22 cellular contexts compared by ENCODE assay signal in genomic region chr6:65004283-65004682, GRCh38.
"Had no signal": no experiment of that assay in that cellular context is flagged by ENCODE, and none has a peak within 500 bp of the region (broad histone marks: within the 10 kb centered on the region; RNA-seq: fewer than 3 reads in every experiment).

No MANE protein-coding gene starts in this region.

- H3K27me3 ChIP-seq: dorsolateral prefrontal cortex, gastrocnemius medialis, neutrophil, pancreas, right lobe of liver, suprapubic skin, transverse colon, upper lobe of right lung, uterus had no signal

- H3K4me3 ChIP-seq: dorsolateral prefrontal cortex, gastrocnemius medialis, lower lobe of right lung, pancreas, right lobe of liver, suprapubic skin, transverse colon, upper lobe of right lung, uterus had no signal

- H3K9me3 ChIP-seq: gastrocnemius medialis, lower lobe of right lung, neutrophil, pancreas, right lobe of liver, suprapubic skin, transverse colon, upper lobe of right lung, uterus had no signal

- DNase-seq: dorsolateral prefrontal cortex; effector CD4-positive, alpha-beta T cell; foreskin fibroblast; gastrocnemius medialis; head of caudate nucleus; left ventricle myocardium superior; lower lobe of right lung; pancreas; right lobe of liver; small intestine; stimulated activated CD4-positive, alpha-beta T cell treated with anti-CD3 and anti-CD28 coated beads, Interleukin-15, amount 100 ng/mL, for 24 hours; stimulated activated CD4-positive, alpha-beta T cell treated with anti-CD3 and anti-CD28 coated beads, Interleukin-2, amount 100 ng/mL, for 48 hours; stimulated activated naive CD4-positive, alpha-beta T cell; stimulated activated naive CD8-positive, alpha-beta T cell treated with anti-CD3 and anti-CD28 coated beads, Interleukin-15, amount 100 ng/mL, for 72 hours; transverse colon; upper lobe of right lung; uterus had no signal

- H3K27ac ChIP-seq: dorsolateral prefrontal cortex, epithelial cell of prostate, gastrocnemius medialis, lower lobe of right lung, neutrophil, pancreas, right lobe of liver, suprapubic skin, transverse colon, upper lobe of right lung, uterus had no signal

- ATAC-seq: esophagus mucosa; gastrocnemius medialis; left ventricle myocardium superior; lower lobe of right lung; natural killer cell treated with Interleukin-12 subunit alpha and Interleukin-12 subunit beta and Interleukin-15 and Interleukin-18, amount 100 ng/mL, for 72 hours; stimulated activated naive CD8-positive, alpha-beta T cell treated with anti-CD3 and anti-CD28 coated beads, Interleukin-15, amount 100 ng/mL, for 72 hours; upper lobe of right lung had no signal

- H3K36me3 ChIP-seq: gastrocnemius medialis, lower lobe of right lung, neutrophil, pancreas, right lobe of liver, suprapubic skin, transverse colon, upper lobe of right lung, uterus had no signal

- H3K4me1 ChIP-seq: gastrocnemius medialis, lower lobe of right lung, pancreas, right lobe of liver, suprapubic skin, transverse colon, upper lobe of right lung, uterus had no signal
